1 cellular context compared by ENCODE assay signal in genomic region chr1:205988585-205988995, GRCh38.
TF ChIP-seq lines count a peak whose summit lies in the region.

No MANE protein-coding gene starts in this region.

TF ChIP-seq in endothelial cell of umbilical vein, 7 proteins besides CTCF, POLR2A, EP300 and RAD21:
- TF ChIP-seq EZH2 (IDR thresholded peaks at IDR 0.05; ENCODE audit: borderline replicate concordance, low read depth, low read length, severe bottlenecking) (no peak), GATA2 (IDR thresholded peaks at IDR 0.05; ENCODE audit: insufficient read depth, insufficient read length, low read depth, low read length) (peak; percentile 62), JUN (IDR thresholded peaks at IDR 0.05; ENCODE audit: borderline replicate concordance, insufficient read depth, insufficient read length, low read depth) (no peak), POLR2AphosphoS5 (IDR thresholded peaks at IDR 0.05; ENCODE audit: insufficient read depth, low read depth, low read length) (peak; percentile 51), FOS (IDR thresholded peaks at IDR 0.05; ENCODE audit: borderline replicate concordance, insufficient read depth, low read length) (peak; percentile 38), MYC (IDR thresholded peaks at IDR 0.05; ENCODE audit: low read depth, low read length) (no peak)
